ENCODE assay signal across 18 cellular contexts in the genomic region with DNA sequence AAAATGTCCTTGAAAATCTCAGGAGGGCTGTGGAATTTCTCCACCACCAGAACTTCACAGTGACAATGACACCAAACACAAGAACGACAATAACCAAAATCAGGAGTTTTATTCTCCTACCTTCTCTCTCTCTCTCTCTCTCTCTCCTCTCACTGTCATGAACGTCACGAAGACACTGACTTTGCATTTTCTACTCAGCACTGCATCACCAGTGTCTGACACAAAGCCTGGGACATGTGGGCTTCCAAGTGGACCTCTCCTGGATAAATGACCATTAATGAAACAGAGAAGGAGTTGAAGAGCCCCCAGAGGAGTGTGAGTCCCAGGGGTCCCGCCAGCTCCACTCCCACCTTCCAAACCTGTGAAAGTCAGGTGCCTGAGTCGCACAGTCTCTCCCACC. TPM values are rescaled to one million over a fixed set of nuclear protein-coding genes. Genes with fewer than 3 reads are reported as not detected.
"Had no signal": no experiment of that assay in that cellular context is flagged by ENCODE, and none has a peak within 500 bp of the region (broad histone marks: within the 10 kb centered on the region; RNA-seq: fewer than 3 reads in every experiment).

No MANE protein-coding gene starts in this region.

RNA-seq across cellular contexts. Expression of a gene that starts 16.9 kb away (rescaled TPM):
- total RNA-seq: kidney epithelial cell, left ventricle myocardium inferior, lung, mononuclear cell, natural killer cell, occipital lobe, ovary, progenitor cell of endocrine pancreas, pulmonary artery endothelial cell, renal cortical epithelial cell, right atrium auricular region, right lobe of liver, skeletal muscle tissue, smooth muscle cell, temporal lobe, tibial nerve, upper lobe of right lung had no signal
- polyA plus RNA-seq: immature natural killer cell, lung, ovary, smooth muscle cell had no signal
